Comparison of ENCODE assay signal across 14 cellular contexts in the genomic region with DNA sequence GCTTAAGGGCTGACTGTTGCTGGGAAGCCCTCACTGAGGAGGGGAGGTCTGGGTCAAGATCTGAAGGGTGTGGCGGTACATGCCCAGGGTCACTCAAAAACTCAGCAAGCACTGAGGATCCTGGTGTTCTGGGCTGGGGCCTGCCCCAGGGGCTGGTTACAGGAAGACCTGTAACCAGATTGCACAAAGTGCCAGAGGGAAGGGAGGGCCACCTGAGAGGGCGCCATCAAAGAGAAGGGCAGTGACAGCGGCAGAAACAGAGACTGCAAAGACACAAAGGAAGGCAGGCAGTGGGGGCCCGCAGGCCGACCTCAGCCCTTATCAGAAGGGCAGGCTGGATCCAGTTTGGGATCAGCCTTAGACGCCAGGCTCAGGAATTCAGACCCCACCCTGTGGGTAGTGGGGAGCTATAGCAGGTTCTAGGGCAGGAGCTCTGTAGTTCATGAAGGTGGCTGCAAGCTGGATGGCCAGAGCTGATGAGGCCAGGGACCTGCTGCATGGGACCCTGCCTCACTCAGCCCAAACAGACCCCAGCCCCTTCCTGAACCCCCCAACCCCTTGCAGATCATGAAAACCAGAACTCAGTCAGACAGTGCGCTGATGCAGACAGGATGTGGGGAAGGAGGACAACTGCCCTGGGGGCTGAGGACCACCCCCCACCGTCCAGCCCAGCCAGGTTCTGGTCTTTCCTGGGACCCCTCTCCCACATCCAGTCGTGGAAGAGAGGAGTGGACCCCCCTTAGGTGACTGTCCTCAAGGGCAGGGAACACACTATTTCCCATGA. TPM values are rescaled to one million over a fixed set of nuclear protein-coding genes. Genes with fewer than 3 reads are reported as not detected.
A peak's percentile ranks its signal among the peaks of the same experiment; 100 is the strongest.
DNase-seq lines count a peak whose midpoint lies in the region; TF ChIP-seq lines count a peak whose summit lies in the region.
"Had no signal": no experiment of that assay in that cellular context is flagged by ENCODE, and none has a peak within 500 bp of the region (broad histone marks: within the 10 kb centered on the region; RNA-seq: fewer than 3 reads in every experiment).

No MANE protein-coding gene starts in this region.

- DNase-seq in Daoy (ENCODE audit: low read depth) (peak; percentile 3), glutamatergic neuron (no peak), progenitor cell of endocrine pancreas (ENCODE audit: low spot score, unreplicated experiment) (no peak), OCI-M1 (lab: John Stamatoyannopoulos, UW) (no peak), NCI-H2107 treated with DMSO at 0.1 percent for 48 hours (lab: John Stamatoyannopoulos, UW; ENCODE audit: unreplicated experiment) (no peak)
- no peak for DNase-seq in central memory CD4-positive, alpha-beta T cell
- DNase-seq: activated naive CD4-positive, alpha-beta T cell; hypothalamus; mucosa of descending colon; NCI-H1417 treated with DMSO at 0.1 percent for 48 hours; stimulated activated CD4-positive, alpha-beta T cell treated with anti-CD3 and anti-CD28 coated beads, Interleukin-2, amount 100 ng/mL, for 48 hours had no signal

- peaks cover 8% of the 10 kb centered on the region for H3K4me1 ChIP-seq in HEK293 (ENCODE audit: control insufficient read depth, insufficient read depth, low read length)

- POLR2A ChIA-PET in HEK293 (lab: Yijun Ruan, JAX): no interaction called here

- H3K4me3 Mint-ChIP-seq in glutamatergic neuron (ENCODE audit: unreplicated experiment) (peak overlapping the region; percentile 31), progenitor cell of endocrine pancreas (ENCODE audit: low read depth) (no peak overlapping the region)

- H3K4me3 ChIP-seq in HEK293 (ENCODE audit: low read depth, low read length): no peak overlapping the region
- H3K4me3 ChIP-seq: mucosa of descending colon had no signal

- H3K27ac ChIP-seq in HEK293 (ENCODE audit: extremely low read depth, low read depth, low read length): no peak overlapping the region

- no peaks in the 10 kb centered on the region for H3K36me3 ChIP-seq in HEK293 (ENCODE audit: control insufficient read depth in 2 of 2, insufficient read depth in 1 of 2, low read length in 2 of 2)

- H3K4me1 Mint-ChIP-seq in glutamatergic neuron (ENCODE audit: low read depth, unreplicated experiment) (peaks cover 6% of the 10 kb centered on the region), progenitor cell of endocrine pancreas (ENCODE audit: low read depth) (peaks cover 11% of the 10 kb centered on the region)

- H3K9me3 Mint-ChIP-seq in glutamatergic neuron (ENCODE audit: unreplicated experiment) (peaks cover 6% of the 10 kb centered on the region), progenitor cell of endocrine pancreas (ENCODE audit: low read depth) (no peaks in the 10 kb centered on the region)

- no peak for TF ChIP-seq CTCF in HEK293 (tag by site-specific recombination; IDR thresholded peaks at IDR 0.05)
- no peak for TF ChIP-seq CTCF in glutamatergic neuron (IDR thresholded peaks at IDR 0.05; ENCODE audit: partially characterized antibody, unreplicated experiment)
- no peak for TF ChIP-seq CTCF in progenitor cell of endocrine pancreas (IDR thresholded peaks at IDR 0.05; ENCODE audit: unreplicated experiment)

- CTCF ChIA-PET in HEK293 (lab: Yijun Ruan, JAX): interaction anchor here (0.6 to 2.4 kb wide), 4 partner anchors 15 to 32 kb away, joined by 3 to 11 read pairs (median 4); no protein-coding TSS in a partner anchor

- H3K9me3 ChIP-seq in HEK293 (ENCODE audit: control insufficient read depth, insufficient read depth, low read depth, low read length): no peaks in the 10 kb centered on the region
- H3K9me3 ChIP-seq: mucosa of descending colon had no signal

- peaks cover 11% of the 10 kb centered on the region for H3K27me3 Mint-ChIP-seq in glutamatergic neuron (ENCODE audit: unreplicated experiment)
- H3K27me3 Mint-ChIP-seq in progenitor cell of endocrine pancreas: peaks cover 57% of the 10 kb centered on the region

- no peak overlapping the region for H3K27ac Mint-ChIP-seq in glutamatergic neuron (ENCODE audit: unreplicated experiment)
- peak overlapping the region; percentile 31 for H3K27ac Mint-ChIP-seq in progenitor cell of endocrine pancreas

- H3K36me3 Mint-ChIP-seq in glutamatergic neuron (ENCODE audit: unreplicated experiment): peaks cover 5% of the 10 kb centered on the region
- no peaks in the 10 kb centered on the region for H3K36me3 Mint-ChIP-seq in progenitor cell of endocrine pancreas (ENCODE audit: insufficient read depth)

TF ChIP-seq in HEK293, 187 proteins besides CTCF, POLR2A, EP300 and RAD21:
- TF ChIP-seq KLF10 (tag by site-specific recombination; IDR thresholded peaks at IDR 0.05) (no peak), ZNF785 (tag by site-specific recombination; IDR thresholded peaks at IDR 0.05) (no peak), ZNF837 (tag by site-specific recombination; IDR thresholded peaks at IDR 0.05) (no peak), ZBTB21 (tag by site-specific recombination; IDR thresholded peaks at IDR 0.05) (no peak), GLIS2 (tag by site-specific recombination; IDR thresholded peaks at IDR 0.05) (0 out of 2 replicates have a peak, but pooled peaks have one; percentile 7), ZNF660 (tag by site-specific recombination; IDR thresholded peaks at IDR 0.05) (no peak), ZNF548 (tag by site-specific recombination; IDR thresholded peaks at IDR 0.05) (no peak), ZNF16 (tag by site-specific recombination; IDR thresholded peaks at IDR 0.05; ENCODE audit: low read depth) (peak; percentile 89), MEIS1 (CRISPR knock-in tag; IDR thresholded peaks at IDR 0.05; ENCODE audit: borderline replicate concordance) (no peak), ZNF404 (tag by site-specific recombination; IDR thresholded peaks at IDR 0.05) (no peak), ZNF223 (tag by site-specific recombination; IDR thresholded peaks at IDR 0.05) (no peak)
- TF ChIP-seq, protein P1, sequence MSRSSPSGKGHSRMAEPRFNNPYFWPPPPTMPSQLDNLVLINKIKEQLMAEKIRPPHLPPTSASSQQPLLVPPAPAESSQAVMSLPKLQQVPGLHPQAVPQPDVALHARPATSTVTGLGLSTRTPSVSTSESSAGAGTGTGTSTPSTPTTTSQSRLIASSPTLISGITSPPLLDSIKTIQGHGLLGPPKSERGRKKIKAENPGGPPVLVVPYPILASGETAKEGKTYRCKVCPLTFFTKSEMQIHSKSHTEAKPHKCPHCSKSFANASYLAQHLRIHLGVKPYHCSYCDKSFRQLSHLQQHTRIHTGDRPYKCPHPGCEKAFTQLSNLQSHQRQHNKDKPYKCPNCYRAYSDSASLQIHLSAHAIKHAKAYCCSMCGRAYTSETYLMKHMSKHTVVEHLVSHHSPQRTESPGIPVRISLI (tag by site-specific recombination; IDR thresholded peaks at IDR 0.05): no peak
- TF ChIP-seq, protein P2, sequence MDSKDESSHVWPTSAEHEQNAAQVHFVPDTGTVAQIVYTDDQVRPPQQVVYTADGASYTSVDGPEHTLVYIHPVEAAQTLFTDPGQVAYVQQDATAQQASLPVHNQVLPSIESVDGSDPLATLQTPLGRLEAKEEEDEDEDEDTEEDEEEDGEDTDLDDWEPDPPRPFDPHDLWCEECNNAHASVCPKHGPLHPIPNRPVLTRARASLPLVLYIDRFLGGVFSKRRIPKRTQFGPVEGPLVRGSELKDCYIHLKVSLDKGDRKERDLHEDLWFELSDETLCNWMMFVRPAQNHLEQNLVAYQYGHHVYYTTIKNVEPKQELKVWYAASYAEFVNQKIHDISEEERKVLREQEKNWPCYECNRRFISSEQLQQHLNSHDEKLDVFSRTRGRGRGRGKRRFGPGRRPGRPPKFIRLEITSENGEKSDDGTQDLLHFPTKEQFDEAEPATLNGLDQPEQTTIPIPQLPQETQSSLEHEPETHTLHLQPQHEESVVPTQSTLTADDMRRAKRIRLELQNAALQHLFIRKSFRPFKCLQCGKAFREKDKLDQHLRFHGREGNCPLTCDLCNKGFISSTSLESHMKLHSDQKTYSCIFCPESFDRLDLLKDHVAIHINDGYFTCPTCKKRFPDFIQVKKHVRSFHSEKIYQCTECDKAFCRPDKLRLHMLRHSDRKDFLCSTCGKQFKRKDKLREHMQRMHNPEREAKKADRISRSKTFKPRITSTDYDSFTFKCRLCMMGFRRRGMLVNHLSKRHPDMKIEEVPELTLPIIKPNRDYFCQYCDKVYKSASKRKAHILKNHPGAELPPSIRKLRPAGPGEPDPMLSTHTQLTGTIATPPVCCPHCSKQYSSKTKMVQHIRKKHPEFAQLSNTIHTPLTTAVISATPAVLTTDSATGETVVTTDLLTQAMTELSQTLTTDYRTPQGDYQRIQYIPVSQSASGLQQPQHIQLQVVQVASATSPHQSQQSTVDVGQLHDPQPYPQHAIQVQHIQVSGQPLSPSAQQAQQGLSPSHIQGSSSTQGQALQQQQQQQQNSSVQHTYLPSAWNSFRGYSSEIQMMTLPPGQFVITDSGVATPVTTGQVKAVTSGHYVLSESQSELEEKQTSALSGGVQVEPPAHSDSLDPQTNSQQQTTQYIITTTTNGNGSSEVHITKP (tag by site-specific recombination; IDR thresholded peaks at IDR 0.05): no peak

RNA-seq across cellular contexts. Expression of a gene that starts 3.9 kb away (rescaled TPM):
- 1.3 and 2.2 TPM in 2 replicates for total RNA-seq in Daoy (2014; rRNA removed; shearing (Covaris generic))
- total RNA-seq in glutamatergic neuron (ENCODE audit: unreplicated experiment) (1.2 TPM), progenitor cell of endocrine pancreas (0.53 and 1.2 TPM in 2 replicates)
- total RNA-seq: Right ventricle myocardium inferior had no signal

RNA-seq across cellular contexts. Expression of a gene that starts 10.8 kb away (rescaled TPM):
- 0.06 TPM in 1 of 2 replicates, not detected in the other for total RNA-seq in Daoy (2014; rRNA removed; shearing (Covaris generic))
- 1.6 TPM for total RNA-seq in glutamatergic neuron (ENCODE audit: unreplicated experiment)
- 0.64 and 1.1 TPM in 2 replicates for total RNA-seq in progenitor cell of endocrine pancreas
- total RNA-seq: T-helper 1 cell treated with Interleukin-12 subunit alpha and Interleukin-12 subunit beta and Interleukin-4 antibody, amounts not matched to agents 30 ng/mL and 1 ng/mL, for 36 hours had no signal

RNA-seq across cellular contexts. Expression of a gene that starts 58.5 kb away (rescaled TPM):
- total RNA-seq in Daoy (2014; rRNA removed; shearing (Covaris generic)): 143 and 153 TPM in 2 replicates
- 192 TPM for total RNA-seq in glutamatergic neuron (ENCODE audit: unreplicated experiment)
- 361 and 385 TPM in 2 replicates for total RNA-seq in progenitor cell of endocrine pancreas
